Comparison of ENCODE assay signal across 1 cellular context in genomic region chr14:35390577-35391387, GRCh38.
A peak's percentile ranks its signal among the peaks of the same experiment; 100 is the strongest.
TF ChIP-seq lines count a peak whose summit lies in the region.

No MANE protein-coding gene starts in this region.

TF ChIP-seq in HEK293, 187 proteins besides CTCF, POLR2A, EP300 and RAD21 (continued from another document):
- no peak for TF ChIP-seq ZBTB6 (tag by site-specific recombination; IDR thresholded peaks at IDR 0.05)
- TF ChIP-seq ZNF777 (tag by site-specific recombination; IDR thresholded peaks at IDR 0.05; ENCODE audit: borderline replicate concordance): no peak
- TF ChIP-seq ZNF785 (tag by site-specific recombination; IDR thresholded peaks at IDR 0.05): no peak
- TF ChIP-seq PATZ1 (tag by site-specific recombination; IDR thresholded peaks at IDR 0.05): peak; percentile 42; the same call in 1 of the 2 replicates
- no peak for TF ChIP-seq ZNF837 (tag by site-specific recombination; IDR thresholded peaks at IDR 0.05)
- 0 out of 2 replicates have a peak, but pooled peaks have one; percentile 43 for TF ChIP-seq ZEB2 (tag by site-specific recombination; IDR thresholded peaks at IDR 0.05)
- TF ChIP-seq ZNF404 (tag by site-specific recombination; IDR thresholded peaks at IDR 0.05): no peak
- TF ChIP-seq ZNF571 (tag by site-specific recombination; IDR thresholded peaks at IDR 0.05): no peak
- TF ChIP-seq MEIS1 (CRISPR knock-in tag; IDR thresholded peaks at IDR 0.05; ENCODE audit: borderline replicate concordance): peak; percentile 69; the same call in 1 of the 2 replicates
- TF ChIP-seq ZNF514 (tag by site-specific recombination; IDR thresholded peaks at IDR 0.05): no peak
- no peak for TF ChIP-seq PRDM10 (tag by site-specific recombination; IDR thresholded peaks at IDR 0.05)
- TF ChIP-seq ZNF155 (tag by site-specific recombination; IDR thresholded peaks at IDR 0.05): no peak
- TF ChIP-seq ZNF558 (tag by site-specific recombination; IDR thresholded peaks at IDR 0.05): no peak
- peak; percentile 74 for TF ChIP-seq SP7 (tag by site-specific recombination; IDR thresholded peaks at IDR 0.05)
- TF ChIP-seq ZNF133 (tag by site-specific recombination; IDR thresholded peaks at IDR 0.05): no peak
- no peak for TF ChIP-seq ZNF521 (tag by site-specific recombination; IDR thresholded peaks at IDR 0.05)
- no peak for TF ChIP-seq AEBP2 (tag by site-specific recombination; IDR thresholded peaks at IDR 0.05; ENCODE audit: borderline replicate concordance)
- TF ChIP-seq ZNF624 (tag by site-specific recombination; IDR thresholded peaks at IDR 0.05): no peak
- TF ChIP-seq ZNF394 (tag by site-specific recombination; IDR thresholded peaks at IDR 0.05; ENCODE audit: borderline replicate concordance): no peak
- no peak for TF ChIP-seq ZNF555 (tag by site-specific recombination; conservative IDR thresholded peaks at IDR 0.05)
- TF ChIP-seq KLF16 (tag by site-specific recombination; IDR thresholded peaks at IDR 0.05): no peak
- TF ChIP-seq ZNF280D (tag by site-specific recombination; IDR thresholded peaks at IDR 0.05): no peak
- no peak for TF ChIP-seq ZNF169 (tag by site-specific recombination; IDR thresholded peaks at IDR 0.05)
- no peak for TF ChIP-seq ZNF701 (tag by site-specific recombination; IDR thresholded peaks at IDR 0.05)
- no peak for TF ChIP-seq ZNF148 (tag by site-specific recombination; IDR thresholded peaks at IDR 0.05; ENCODE audit: borderline replicate concordance)
- TF ChIP-seq ZNF211 (tag by site-specific recombination; IDR thresholded peaks at IDR 0.05; ENCODE audit: low read depth): no peak
- peak; percentile 13; the same call in 1 of the 2 replicates for TF ChIP-seq ZIC2 (tag by site-specific recombination; IDR thresholded peaks at IDR 0.05)
- TF ChIP-seq GLIS1 (tag by site-specific recombination; IDR thresholded peaks at IDR 0.05): peak; percentile 86
- TF ChIP-seq GLI2 (tag by site-specific recombination; IDR thresholded peaks at IDR 0.05; ENCODE audit: borderline replicate concordance, low read depth): no peak
- no peak for TF ChIP-seq ZBTB10 (tag by site-specific recombination; IDR thresholded peaks at IDR 0.05)
- peak; percentile 62; the same call in 1 of the 2 replicates for TF ChIP-seq ZNF324 (tag by site-specific recombination; IDR thresholded peaks at IDR 0.05)
- no peak for TF ChIP-seq ZNF362 (tag by site-specific recombination; IDR thresholded peaks at IDR 0.05)
- TF ChIP-seq KLF1 (tag by site-specific recombination; IDR thresholded peaks at IDR 0.05): no peak
- TF ChIP-seq ZNF398 (tag by site-specific recombination; IDR thresholded peaks at IDR 0.05): no peak
- no peak for TF ChIP-seq ZNF175 (tag by site-specific recombination; IDR thresholded peaks at IDR 0.05)
- no peak for TF ChIP-seq ZNF138 (tag by site-specific recombination; IDR thresholded peaks at IDR 0.05; ENCODE audit: borderline replicate concordance)
- no peak for TF ChIP-seq ZSCAN30 (tag by site-specific recombination; IDR thresholded peaks at IDR 0.05)
- TF ChIP-seq ZNF202 (tag by site-specific recombination; IDR thresholded peaks at IDR 0.05; ENCODE audit: borderline replicate concordance): no peak
- no peak for TF ChIP-seq ZNF214 (tag by site-specific recombination; IDR thresholded peaks at IDR 0.05; ENCODE audit: borderline replicate concordance)
TF ChIP-seq in HEK293: peak in this region for 13.
